Comparison of ENCODE assay signal across 22 cellular contexts in the genomic region with DNA sequence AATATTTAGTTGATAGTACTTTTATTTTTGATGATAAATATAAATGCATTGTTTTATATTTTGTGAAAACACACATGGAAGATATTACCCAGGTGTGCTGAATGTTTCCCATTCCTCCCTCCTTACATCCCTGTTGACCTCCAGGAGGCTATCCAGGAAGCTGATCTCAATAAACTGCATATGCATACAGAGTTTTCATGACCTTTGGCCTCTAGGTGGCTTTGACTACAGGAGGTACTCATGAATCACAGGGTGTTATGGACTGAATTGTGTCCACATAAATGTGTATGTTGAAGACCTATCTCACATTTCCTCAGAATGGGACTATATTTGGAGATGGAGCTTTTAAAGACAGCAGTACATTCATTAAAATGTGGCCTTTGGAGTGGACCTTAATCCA.
"Had no signal": no experiment of that assay in that cellular context is flagged by ENCODE, and none has a peak within 500 bp of the region (broad histone marks: within the 10 kb centered on the region; RNA-seq: fewer than 3 reads in every experiment).

No MANE protein-coding gene starts in this region.

- H3K27me3 ChIP-seq: MG63, SJSA1 had no signal

- H3K4me1 ChIP-seq: SJSA1 had no signal

- H3K9me3 ChIP-seq: MG63, SJSA1 had no signal

- ATAC-seq: Panc1, PC-3, T-cell had no signal

- DNase-seq: KBM-7; MG63; NCI-H1092 treated with DMSO at 0.1 percent for 48 hours; NCI-H1436; NCI-H1694; NCI-H187 treated with DMSO at 0.1 percent for 48 hours; NCI-H2029 treated with DMSO at 0.1 percent for 48 hours; NCI-H2171 treated with DMSO at 0.1 percent for 48 hours; NCI-H524; NCI-H526 treated with DMSO at 0.1 percent for 48 hours; NCI-H774; NK-92 treated with Interleukin-12 subunit alpha and Interleukin-12 subunit beta, amount 100 ng/mL, for 24 hours; PC-3; Right ventricle myocardium superior; RPMI8226; SIG-M5; SW 1271; T-cell had no signal

- H3K4me3 ChIP-seq: MG63, SJSA1, SK-N-MC had no signal

- H3K36me3 ChIP-seq: MG63, SJSA1 had no signal

- H3K27ac ChIP-seq: HL-60, SJSA1, SK-N-MC had no signal
